9 cellular contexts compared by ENCODE assay signal in the genomic region with DNA sequence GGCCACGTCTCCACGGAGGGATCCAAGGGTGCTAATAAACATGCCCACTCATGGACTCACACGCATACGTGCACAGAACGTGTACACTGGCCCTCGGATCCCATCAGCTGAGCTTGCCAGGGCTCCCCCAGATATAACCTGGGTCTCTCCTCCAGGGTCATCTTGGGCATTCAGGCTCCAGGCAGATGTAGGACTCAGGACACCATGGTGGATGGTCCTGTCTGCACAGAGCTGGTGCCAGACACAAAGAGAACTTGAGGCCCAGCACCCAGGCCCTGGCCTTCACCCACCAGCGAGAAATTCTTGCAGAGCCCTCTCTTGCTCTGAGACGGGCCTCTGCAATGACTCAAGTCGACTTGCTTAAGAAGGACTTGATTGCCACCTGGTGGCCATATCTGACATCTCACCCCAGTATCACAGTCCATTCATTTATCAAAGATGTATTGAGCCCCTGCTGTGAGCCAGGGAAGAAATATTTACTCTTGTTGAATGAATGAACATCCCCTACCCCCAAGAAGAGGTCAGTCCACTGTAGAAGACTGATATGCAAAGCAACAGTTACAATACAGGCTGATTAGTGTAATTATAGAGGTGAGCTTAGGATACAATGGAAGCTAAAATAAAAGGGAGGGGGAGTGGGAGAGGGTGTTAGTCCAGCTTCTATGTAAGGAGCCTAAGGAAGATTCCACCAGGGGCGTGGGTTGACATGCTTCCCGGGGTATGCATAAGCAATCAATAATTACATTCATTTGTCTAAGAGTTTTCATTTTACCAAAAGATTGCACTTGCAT. TPM values are rescaled to one million over a fixed set of nuclear protein-coding genes. Genes with fewer than 3 reads are reported as not detected.
DNase-seq lines count a peak whose midpoint lies in the region; ATAC-seq and TF ChIP-seq lines count a peak whose summit lies in the region.
"Had no signal": no experiment of that assay in that cellular context is flagged by ENCODE, and none has a peak within 500 bp of the region (broad histone marks: within the 10 kb centered on the region; RNA-seq: fewer than 3 reads in every experiment).

No MANE protein-coding gene starts in this region.

- no peak overlapping the region for H3K27ac Mint-ChIP-seq in activated naive CD8-positive, alpha-beta T cell treated with anti-CD3 and anti-CD28 coated beads, Interleukin-2, amount 50 U/mL, for 24 hours
- H3K27ac Mint-ChIP-seq: dendritic cell treated with granulocyte-macrophage colony-stimulating factor and Interleukin-4, amounts not matched to agents 40 ng/mL and 50 ng/mL, for 4 days had no signal

- no peaks in the 10 kb centered on the region for H3K4me1 ChIP-seq in psoas muscle
- no peaks in the 10 kb centered on the region for H3K4me1 ChIP-seq in vagina

- H3K27ac ChIP-seq in psoas muscle (no peak overlapping the region), vagina (no peak overlapping the region)

- 26 to 34% (median 30%) methylated on average over 11 of the region's 11 CpGs for WGBS in psoas muscle, 3 donors

- DNase-seq in DMS114 treated with DMSO at 0.1 percent for 48 hours (lab: John Stamatoyannopoulos, UW; ENCODE audit: unreplicated experiment) = peak; percentile 69
- DNase-seq in HFF-Myc (ENCODE audit: extremely low read depth, low read depth) = peak; percentile 83
- DNase-seq in NCI-H146 (lab: John Stamatoyannopoulos, UW) = peak; percentile 99
- peak; percentile 91 for DNase-seq in SW480 (ENCODE audit: low spot score)
- DNase-seq in activated naive CD8-positive, alpha-beta T cell treated with anti-CD3 and anti-CD28 coated beads, Interleukin-2, amount 50 U/mL, for 24 hours = peak; percentile 79
- DNase-seq in cardiac septum (ENCODE audit: low spot score) = peak; percentile 83
- peak; percentile 87 to 89 for DNase-seq in psoas muscle
- DNase-seq in vagina (ENCODE audit: extremely low spot score in 2 of 2) = peak in 1 of 2 donors; percentile 95

- no peak overlapping the region for H3K4me3 ChIP-seq in HFF-Myc (replicated peaks; ENCODE audit: low read depth, low read length)
- no peak overlapping the region for H3K4me3 ChIP-seq in psoas muscle
- no peak overlapping the region for H3K4me3 ChIP-seq in vagina

- ATAC-seq in activated naive CD8-positive, alpha-beta T cell treated with anti-CD3 and anti-CD28 coated beads, Interleukin-2, amount 50 U/mL, for 24 hours = peak; percentile 90
- ATAC-seq in psoas muscle = peak; percentile 90 to 98 (median 96)

- no peaks in the 10 kb centered on the region for H3K4me1 Mint-ChIP-seq in activated naive CD8-positive, alpha-beta T cell treated with anti-CD3 and anti-CD28 coated beads, Interleukin-2, amount 50 U/mL, for 24 hours

- H3K4me3 Mint-ChIP-seq in activated naive CD8-positive, alpha-beta T cell treated with anti-CD3 and anti-CD28 coated beads, Interleukin-2, amount 50 U/mL, for 24 hours = no peak overlapping the region
- H3K4me3 Mint-ChIP-seq: dendritic cell treated with granulocyte-macrophage colony-stimulating factor and Interleukin-4, amounts not matched to agents 40 ng/mL and 50 ng/mL, for 4 days had no signal

- no peaks in the 10 kb centered on the region for H3K36me3 ChIP-seq in psoas muscle (ENCODE audit: insufficient read depth in 1 of 2, low read depth in 1 of 2)
- H3K36me3 ChIP-seq in vagina = no peaks in the 10 kb centered on the region

- TF ChIP-seq CTCF in HFF-Myc (IDR thresholded peaks at IDR 0.05; ENCODE audit: low read depth, low read length, missing control alignments) = peak; percentile 62
- TF ChIP-seq CTCF in psoas muscle (IDR thresholded peaks at IDR 0.05) = peak; percentile 96
- peak; percentile 75 to 98 (median 97) for TF ChIP-seq CTCF in vagina (IDR thresholded peaks at IDR 0.05)

- no peaks in the 10 kb centered on the region for H3K36me3 Mint-ChIP-seq in activated naive CD8-positive, alpha-beta T cell treated with anti-CD3 and anti-CD28 coated beads, Interleukin-2, amount 50 U/mL, for 24 hours (ENCODE audit: low read depth)

- H3K9me3 ChIP-seq in psoas muscle (no peaks in the 10 kb centered on the region), vagina (no peaks in the 10 kb centered on the region)

- H3K9me3 Mint-ChIP-seq in activated naive CD8-positive, alpha-beta T cell treated with anti-CD3 and anti-CD28 coated beads, Interleukin-2, amount 50 U/mL, for 24 hours = no peaks in the 10 kb centered on the region
- H3K9me3 Mint-ChIP-seq: dendritic cell treated with granulocyte-macrophage colony-stimulating factor and Interleukin-4, amounts not matched to agents 40 ng/mL and 50 ng/mL, for 4 days had no signal

- intact Hi-C loops in cardiac septum (cut with DNase I) (loop anchor here (1.0 to 5.0 kb wide), 3 partner anchors 50 to 405 kb away; a partner anchor contains a TSS), psoas muscle (cut with DNase I) (loop anchor here in 1 of 2 donors (1.0 to 10.0 kb wide), 3 partner anchors 50 to 403 kb away; a partner anchor contains a TSS), vagina (cut with DNase I) (loop anchor here (5.0 kb wide), 1 partner anchor 60 kb away; no protein-coding TSS in a partner anchor)

- H3K27me3 ChIP-seq in psoas muscle (ENCODE audit: insufficient read depth in 3 of 3, low read length in 2 of 3) (peaks cover 0 to 16% (median 2%) of the 10 kb centered on the region in 3 donors), vagina (no peaks in the 10 kb centered on the region)

- no peak for TF ChIP-seq POLR2A in vagina (IDR thresholded peaks at IDR 0.05)

- H3K27me3 Mint-ChIP-seq in activated naive CD8-positive, alpha-beta T cell treated with anti-CD3 and anti-CD28 coated beads, Interleukin-2, amount 50 U/mL, for 24 hours = peaks cover 12% of the 10 kb centered on the region

RNA-seq across cellular contexts. Expression of a gene that starts 34.2 kb away (rescaled TPM):
- total RNA-seq in cardiac septum (101 TPM), psoas muscle (10 to 100 TPM; 30.8 to 52.6 (median 50.6) TPM), vagina (52.3 TPM)
- polyA plus RNA-seq in psoas muscle = 10 to 100 TPM; 11.4 to 28.9 (median 13.1) TPM
